9 cellular contexts compared by ENCODE assay signal in genomic region chr19:4172861-4173473, GRCh38. TPM values are rescaled to one million over a fixed set of nuclear protein-coding genes. Genes with fewer than 3 reads are reported as not detected.
DNase-seq lines count a peak whose midpoint lies in the region; ATAC-seq and TF ChIP-seq lines count a peak whose summit lies in the region.
"Had no signal": no experiment of that assay in that cellular context is flagged by ENCODE, and none has a peak within 500 bp of the region (broad histone marks: within the 10 kb centered on the region; RNA-seq: fewer than 3 reads in every experiment).

No MANE protein-coding gene starts in this region.

- H3K9me2 ChIP-seq in PC-3 (replicated peaks; ENCODE audit: low read length): no peaks in the 10 kb centered on the region

- H3K4me3 ChIP-seq in PC-3 (ENCODE audit: low read length) (no peak overlapping the region), suprapubic skin (no peak overlapping the region)

- H3K9me3 ChIP-seq in PC-3 (ENCODE audit: low read length): no peaks in the 10 kb centered on the region
- no peaks in the 10 kb centered on the region for H3K9me3 ChIP-seq in suprapubic skin

- no peak overlapping the region for H3K4me3 Mint-ChIP-seq in activated T-helper 1 cell treated with anti-CD3 and anti-CD28 coated beads, Interleukin-12 subunit alpha, Interleukin-12 subunit beta, Interleukin-2, Interleukin-4 antibody, amounts not matched to agents 30 ng/mL and 10 ng/mL and 1 ng/mL, durations not matched to agents 14 hours and 24 hours and 36 hours

- intact Hi-C loops in PC-3 (cut with micrococcal nuclease) (no loop called here), left cardiac atrium (cut with DNase I) (no loop called here)
- intact Hi-C loops in activated T-helper 1 cell treated with anti-CD3 and anti-CD28 coated beads, Interleukin-12 subunit alpha, Interleukin-12 subunit beta, Interleukin-2, Interleukin-4 antibody, amounts not matched to agents 30 ng/mL and 10 ng/mL and 1 ng/mL, durations not matched to agents 14 hours and 24 hours and 36 hours (cut with micrococcal nuclease): no loop called here

- H3K27me3 ChIP-seq in PC-3 (ENCODE audit: low read length): no peaks in the 10 kb centered on the region
- H3K27me3 ChIP-seq in suprapubic skin: peaks cover 31% of the 10 kb centered on the region

- H3K4me1 ChIP-seq in PC-3 (ENCODE audit: insufficient read depth, low read length): no peaks in the 10 kb centered on the region
- H3K4me1 ChIP-seq in suprapubic skin: peaks cover 9% of the 10 kb centered on the region

- peak; percentile 61 for DNase-seq in GM13977 (ENCODE audit: low spot score)
- DNase-seq in PC-3: peak; percentile 24
- peak; percentile 66 for DNase-seq in activated T-helper 1 cell treated with anti-CD3 and anti-CD28 coated beads, Interleukin-12 subunit alpha, Interleukin-12 subunit beta, Interleukin-2, Interleukin-4 antibody, amounts not matched to agents 30 ng/mL and 10 ng/mL and 1 ng/mL, durations not matched to agents 14 hours and 24 hours and 36 hours (ENCODE audit: low spot score)
- peak; percentile 63 for DNase-seq in left cardiac atrium
- DNase-seq in stimulated activated CD4-positive, alpha-beta T cell treated with anti-CD3 and anti-CD28 coated beads, Interleukin-12 subunit alpha, Interleukin-12 subunit beta, amount 100 ng/mL, for 4 hours: peak; percentile 72
- DNase-seq in NCI-H1436 treated with DMSO at 0.1 percent for 48 hours (lab: John Stamatoyannopoulos, UW): no peak
- DNase-seq in suprapubic skin (ENCODE audit: low spot score in 2 of 2): no peak

- no peaks in the 10 kb centered on the region for H3K79me2 ChIP-seq in PC-3 (ENCODE audit: low read length)

- H3K27me3 Mint-ChIP-seq in activated T-helper 1 cell treated with anti-CD3 and anti-CD28 coated beads, Interleukin-12 subunit alpha, Interleukin-12 subunit beta, Interleukin-2, Interleukin-4 antibody, amounts not matched to agents 30 ng/mL and 10 ng/mL and 1 ng/mL, durations not matched to agents 14 hours and 24 hours and 36 hours (ENCODE audit: insufficient read depth): peaks cover 4% of the 10 kb centered on the region

- in situ Hi-C loops in GM13977 (cut with MboI; ENCODE audit: low pct_unique_long_range_greater_than_20kb, low sequenced_read_pairs, unreplicated experiment): no loop called here

- H2AFZ ChIP-seq in PC-3 (ENCODE audit: low read length): no peak overlapping the region

- no peak overlapping the region for H3K4me2 ChIP-seq in PC-3 (ENCODE audit: low read length)

- POLR2A ChIA-PET in PC-3 (lab: Charles Lee; ENCODE audit: unreplicated experiment): interaction anchor here (0.7 kb wide), 1 partner anchor 15 kb away, joined by 5 read pairs; no protein-coding TSS in a partner anchor

- H3K36me3 ChIP-seq in PC-3 (ENCODE audit: low read depth, low read length) (no peaks in the 10 kb centered on the region), suprapubic skin (peaks cover 34% of the 10 kb centered on the region)

- no peaks in the 10 kb centered on the region for H3K4me1 Mint-ChIP-seq in activated T-helper 1 cell treated with anti-CD3 and anti-CD28 coated beads, Interleukin-12 subunit alpha, Interleukin-12 subunit beta, Interleukin-2, Interleukin-4 antibody, amounts not matched to agents 30 ng/mL and 10 ng/mL and 1 ng/mL, durations not matched to agents 14 hours and 24 hours and 36 hours (ENCODE audit: low read depth)

- no TSS peak for BruUV-seq in PC-3 (replicated peaks; lab: Mats Ljungman, UMichigan)

- WGBS in suprapubic skin: under 1% methylated on average over 32 of the region's 45 CpGs

- H3K9ac ChIP-seq in PC-3 (ENCODE audit: low read length): no peak overlapping the region

- TF ChIP-seq EP300 in suprapubic skin (IDR thresholded peaks at IDR 0.05): no peak

- CTCF ChIA-PET in PC-3 (lab: Charles Lee): no interaction called here

- TF ChIP-seq POLR2A in suprapubic skin (IDR thresholded peaks at IDR 0.05): no peak

- H3F3A ChIP-seq in PC-3 (ENCODE audit: low read length, unreplicated experiment): no peaks in the 10 kb centered on the region

- peaks cover 6% of the 10 kb centered on the region for H3K36me3 Mint-ChIP-seq in activated T-helper 1 cell treated with anti-CD3 and anti-CD28 coated beads, Interleukin-12 subunit alpha, Interleukin-12 subunit beta, Interleukin-2, Interleukin-4 antibody, amounts not matched to agents 30 ng/mL and 10 ng/mL and 1 ng/mL, durations not matched to agents 14 hours and 24 hours and 36 hours (ENCODE audit: low read depth)

- no peaks in the 10 kb centered on the region for H4K20me1 ChIP-seq in PC-3 (ENCODE audit: low read length)

- TF ChIP-seq CTCF in GM13977 (IDR thresholded peaks at IDR 0.05; ENCODE audit: extremely low read depth, insufficient read depth, missing control alignments) (no peak), PC-3 (conservative IDR thresholded peaks at IDR 0.05; ENCODE audit: low read depth, low read length) (no peak), suprapubic skin (IDR thresholded peaks at IDR 0.05) (no peak)

- H3K27ac Mint-ChIP-seq in activated T-helper 1 cell treated with anti-CD3 and anti-CD28 coated beads, Interleukin-12 subunit alpha, Interleukin-12 subunit beta, Interleukin-2, Interleukin-4 antibody, amounts not matched to agents 30 ng/mL and 10 ng/mL and 1 ng/mL, durations not matched to agents 14 hours and 24 hours and 36 hours: no peak overlapping the region

- H3K9me3 Mint-ChIP-seq in activated T-helper 1 cell treated with anti-CD3 and anti-CD28 coated beads, Interleukin-12 subunit alpha, Interleukin-12 subunit beta, Interleukin-2, Interleukin-4 antibody, amounts not matched to agents 30 ng/mL and 10 ng/mL and 1 ng/mL, durations not matched to agents 14 hours and 24 hours and 36 hours: no peaks in the 10 kb centered on the region

- no peak overlapping the region for H3K27ac ChIP-seq in PC-3 (ENCODE audit: low read length)
- no peak overlapping the region for H3K27ac ChIP-seq in suprapubic skin

- peak; percentile 66 for ATAC-seq in PC-3
- peak; percentile 83 to 89 for ATAC-seq in left cardiac atrium
- no peak for ATAC-seq in HG02588 (IDR thresholded peaks at IDR 0.05; ENCODE audit: unreplicated experiment)

RNA-seq across cellular contexts. Expression of gene SIRT6, which starts 9.4 kb away (rescaled TPM):
- total RNA-seq in PC-3 (2014; rRNA removed) (18.0 and 20.8 TPM in 2 replicates), left cardiac atrium (10 to 100 TPM; 13.0 to 21.8 TPM), suprapubic skin (10 to 100 TPM; 28.1 to 45.7 (median 31.8) TPM)
- 42.6 and 46.4 TPM in 2 replicates for total RNA-seq in activated T-helper 1 cell treated with anti-CD3 and anti-CD28 coated beads, Interleukin-12 subunit alpha, Interleukin-12 subunit beta, Interleukin-2, Interleukin-4 antibody, amounts not matched to agents 30 ng/mL and 10 ng/mL and 1 ng/mL, durations not matched to agents 14 hours and 24 hours and 36 hours

RNA-seq across cellular contexts. Expression of gene ANKRD24, which starts 9.5 kb away (rescaled TPM):
- 0.33 and 0.63 TPM in 2 replicates for total RNA-seq in PC-3 (2014; rRNA removed)
- total RNA-seq in activated T-helper 1 cell treated with anti-CD3 and anti-CD28 coated beads, Interleukin-12 subunit alpha, Interleukin-12 subunit beta, Interleukin-2, Interleukin-4 antibody, amounts not matched to agents 30 ng/mL and 10 ng/mL and 1 ng/mL, durations not matched to agents 14 hours and 24 hours and 36 hours: 0.49 and 0.54 TPM in 2 replicates
- total RNA-seq in left cardiac atrium: 1 to 10 TPM in 1 of 2 donors, under 1 TPM in 1; 0.86 to 1.2 TPM
- under 1 TPM; 0.44 to 0.87 (median 0.54) TPM for total RNA-seq in suprapubic skin

RNA-seq across cellular contexts. Expression of gene CREB3L3, which starts 19.5 kb away (rescaled TPM):
- total RNA-seq in PC-3 (2014; rRNA removed): not detected in 2 replicates
- 0.13 TPM in 1 of 2 replicates, not detected in the other for total RNA-seq in activated T-helper 1 cell treated with anti-CD3 and anti-CD28 coated beads, Interleukin-12 subunit alpha, Interleukin-12 subunit beta, Interleukin-2, Interleukin-4 antibody, amounts not matched to agents 30 ng/mL and 10 ng/mL and 1 ng/mL, durations not matched to agents 14 hours and 24 hours and 36 hours
- total RNA-seq in left cardiac atrium: not detected
- total RNA-seq in suprapubic skin: under 1 TPM in 1 of 4 donors, not detected in 3; 0.64 TPM
- total RNA-seq: glomerular endothelial cell had no signal

RNA-seq across cellular contexts. Expression of gene MAP2K2, which starts 49.0 kb away (rescaled TPM):
- total RNA-seq in PC-3 (2014; rRNA removed) (229 and 360 TPM in 2 replicates), left cardiac atrium (100 to 1,000 TPM; 109 to 118 TPM), suprapubic skin (100 to 1,000 TPM in 1 of 4 donors, 10 to 100 TPM in 3; 88.0 to 103 (median 95.0) TPM)
- total RNA-seq in activated T-helper 1 cell treated with anti-CD3 and anti-CD28 coated beads, Interleukin-12 subunit alpha, Interleukin-12 subunit beta, Interleukin-2, Interleukin-4 antibody, amounts not matched to agents 30 ng/mL and 10 ng/mL and 1 ng/mL, durations not matched to agents 14 hours and 24 hours and 36 hours: 131 and 135 TPM in 2 replicates

RNA-seq across cellular contexts. Expression of gene EBI3, which starts 56.4 kb away (rescaled TPM):
- total RNA-seq in PC-3 (2014; rRNA removed): not detected in 2 replicates
- 43.3 and 49.7 TPM in 2 replicates for total RNA-seq in activated T-helper 1 cell treated with anti-CD3 and anti-CD28 coated beads, Interleukin-12 subunit alpha, Interleukin-12 subunit beta, Interleukin-2, Interleukin-4 antibody, amounts not matched to agents 30 ng/mL and 10 ng/mL and 1 ng/mL, durations not matched to agents 14 hours and 24 hours and 36 hours
- total RNA-seq in left cardiac atrium: 1 to 10 TPM; 1.2 TPM
- total RNA-seq in suprapubic skin: under 1 TPM in 3 of 4 donors, not detected in 1; 0.57 to 0.89 (median 0.57) TPM

Comparison
In these comparisons a context has a peak if more than half of its experiments do, and no peak if none do; other contexts are left out.
1. DNase-seq: peak in GM13977 (single experiment), PC-3 (single experiment), activated T-helper 1 cell treated with anti-CD3 and anti-CD28 coated beads, Interleukin-12 subunit alpha, Interleukin-12 subunit beta, Interleukin-2, Interleukin-4 antibody, amounts not matched to agents 30 ng/mL and 10 ng/mL and 1 ng/mL, durations not matched to agents 14 hours and 24 hours and 36 hours (single experiment), left cardiac atrium (single experiment) and stimulated activated CD4-positive, alpha-beta T cell treated with anti-CD3 and anti-CD28 coated beads, Interleukin-12 subunit alpha, Interleukin-12 subunit beta, amount 100 ng/mL, for 4 hours (single experiment); none in NCI-H1436 treated with DMSO at 0.1 percent for 48 hours (single experiment) and suprapubic skin (0 of 2).